ENCODE assay signal across 18 cellular contexts in genomic region chr16:23410176-23410575, GRCh38. TPM values are rescaled to one million over a fixed set of nuclear protein-coding genes. Genes with fewer than 3 reads are reported as not detected.
A peak's percentile ranks its signal among the peaks of the same experiment; 100 is the strongest.
DNase-seq lines count a peak whose midpoint lies in the region; ATAC-seq lines count a peak whose summit lies in the region.
"Had no signal": no experiment of that assay in that cellular context is flagged by ENCODE, and none has a peak within 500 bp of the region (broad histone marks: within the 10 kb centered on the region; RNA-seq: fewer than 3 reads in every experiment).

No MANE protein-coding gene starts in this region.

- H3K27me3 Mint-ChIP-seq in activated T-cell treated with anti-CD3 and anti-CD28 coated beads, Interleukin-2, amount 50 U/mL, for 72 hours (ENCODE audit: low read depth), result no peaks in the 10 kb centered on the region
- H3K27me3 Mint-ChIP-seq: activated naive CD4-positive, alpha-beta T cell treated with anti-CD3 and anti-CD28 coated beads, Interleukin-2, amount 10 ng/mL, durations not matched to agents 7 days and 5 days; T-helper 17 cell had no signal

- H3K36me3 Mint-ChIP-seq in activated T-cell treated with anti-CD3 and anti-CD28 coated beads, Interleukin-2, amount 50 U/mL, for 72 hours (ENCODE audit: insufficient read depth in 2 of 2), result peaks cover 0 to 2% of the 10 kb centered on the region in 2 donors

- no peaks in the 10 kb centered on the region for H3K9me3 ChIP-seq in GM23248 (ENCODE audit: low read depth)
- H3K9me3 ChIP-seq: thoracic aorta had no signal

- H3K4me1 ChIP-seq in GM23248 (ENCODE audit: insufficient read depth), result no peaks in the 10 kb centered on the region

- 87 to 88% methylated on average over 4 of the region's 4 CpGs for WGBS in GM23248 (ENCODE audit: low coverage in 1 of 2, low lambda C conversion rate in 2 of 2, missing lambda C conversion rate in 2 of 2), 2 experiments

- no peaks in the 10 kb centered on the region for H3K4me1 Mint-ChIP-seq in activated T-cell treated with anti-CD3 and anti-CD28 coated beads, Interleukin-2, amount 50 U/mL, for 72 hours (ENCODE audit: low read depth)
- H3K4me1 Mint-ChIP-seq: activated naive CD4-positive, alpha-beta T cell treated with anti-CD3 and anti-CD28 coated beads, Interleukin-2, amount 10 ng/mL, durations not matched to agents 7 days and 5 days had no signal

- DNase-seq in A172 (ENCODE audit: low spot score) (peak; percentile 69), GM23248 (peak; percentile 20), NCI-H345 treated with DMSO at 0.1 percent for 48 hours (lab: John Stamatoyannopoulos, UW; ENCODE audit: unreplicated experiment) (peak; percentile 71), left colon (no peak), COR-L47 (lab: John Stamatoyannopoulos, UW) (no peak), Ammon's horn (ENCODE audit: low spot score) (no peak)
- DNase-seq in activated T-cell treated with anti-CD3 and anti-CD28 coated beads, Interleukin-2, amount 50 U/mL, for 72 hours, result no peak
- no peak for DNase-seq in stimulated activated CD4-positive, alpha-beta T cell treated with anti-CD3 and anti-CD28 coated beads, Interleukin-4, amount 100 ng/mL, for 4 hours
- DNase-seq: activated CD4-positive, alpha-beta T cell treated with anti-CD3 and anti-CD28 coated beads for 1 hour; activated CD8-positive, alpha-beta memory T cell treated with anti-CD3 and anti-CD28 coated beads, Interleukin-2, amount 50 U/mL, for 4 hours; activated naive CD4-positive, alpha-beta T cell treated with anti-CD3 and anti-CD28 coated beads, Interleukin-2, amount 10 ng/mL, durations not matched to agents 7 days and 5 days; GOT3; mammary epithelial cell; NCI-H82; stimulated activated CD4-positive, alpha-beta T cell treated with anti-CD3 and anti-CD28 coated beads, Interleukin-1b, Interleukin-23, amount 100 ng/mL, for 48 hours; T-helper 17 cell had no signal

- no peaks in the 10 kb centered on the region for H3K9me3 Mint-ChIP-seq in activated T-cell treated with anti-CD3 and anti-CD28 coated beads, Interleukin-2, amount 50 U/mL, for 72 hours
- H3K9me3 Mint-ChIP-seq: activated naive CD4-positive, alpha-beta T cell treated with anti-CD3 and anti-CD28 coated beads, Interleukin-2, amount 10 ng/mL, durations not matched to agents 7 days and 5 days; nephron had no signal

- intact Hi-C loops in left colon (cut with DNase I, micrococcal nuclease), result no loop called here

- H3K79me2 ChIP-seq in GM23248 (ENCODE audit: insufficient read depth), result no peaks in the 10 kb centered on the region

- in situ Hi-C loops in GM23248 (cut with MboI), result no loop called here

- no peaks in the 10 kb centered on the region for H3K27me3 ChIP-seq in GM23248 (replicated peaks; ENCODE audit: insufficient read depth)

- H4K20me1 ChIP-seq in GM23248 (ENCODE audit: insufficient read depth), result no peaks in the 10 kb centered on the region

- 0 out of 2 replicates have a peak, but pooled peaks cover 6% of the 10 kb centered on the region for H3F3A ChIP-seq in GM23248 (ENCODE audit: insufficient read depth)

- H2AFZ ChIP-seq in GM23248, result no peak overlapping the region

- no peak overlapping the region for H3K4me3 ChIP-seq in GM23248
- H3K4me3 ChIP-seq: thoracic aorta had no signal

- no peak overlapping the region for H3K27ac ChIP-seq in GM23248
- H3K27ac ChIP-seq: thoracic aorta had no signal

- H3K4me2 ChIP-seq in GM23248 (ENCODE audit: unreplicated experiment), result no peak overlapping the region

- ATAC-seq in left colon, result peak; percentile 34
- ATAC-seq in activated T-cell treated with anti-CD3 and anti-CD28 coated beads, Interleukin-2, amount 50 U/mL, for 72 hours (replicated peaks in 1 of 2), result no peak
- ATAC-seq: T-helper 17 cell had no signal

- H3K9me2 ChIP-seq in GM23248 (ENCODE audit: insufficient read depth), result no peaks in the 10 kb centered on the region

- H3K9ac ChIP-seq in GM23248, result no peak overlapping the region

- H3K36me3 ChIP-seq in GM23248 (ENCODE audit: low read depth), result peaks cover 26% of the 10 kb centered on the region

- H3K4me3 Mint-ChIP-seq in activated T-cell treated with anti-CD3 and anti-CD28 coated beads, Interleukin-2, amount 50 U/mL, for 72 hours, result no peak overlapping the region
- H3K4me3 Mint-ChIP-seq: activated naive CD4-positive, alpha-beta T cell treated with anti-CD3 and anti-CD28 coated beads, Interleukin-2, amount 10 ng/mL, durations not matched to agents 7 days and 5 days; nephron; T-helper 17 cell had no signal

- no peak overlapping the region for H3K27ac Mint-ChIP-seq in activated T-cell treated with anti-CD3 and anti-CD28 coated beads, Interleukin-2, amount 50 U/mL, for 72 hours
- H3K27ac Mint-ChIP-seq: activated naive CD4-positive, alpha-beta T cell treated with anti-CD3 and anti-CD28 coated beads, Interleukin-2, amount 10 ng/mL, durations not matched to agents 7 days and 5 days; nephron; T-helper 17 cell had no signal

RNA-seq across cellular contexts. Expression of gene COG7, which starts 42.8 kb away (rescaled TPM):
- 14.5 and 21.0 TPM in 2 replicates for total RNA-seq in A172 (2014; rRNA removed; shearing (Covaris generic))
- total RNA-seq in GM23248 (2014; rRNA removed; shearing (Covaris generic)), result 15.6 and 16.3 TPM in 2 replicates
- 13.5 and 14.6 TPM in 2 replicates for polyA plus RNA-seq in GM23248 (2016; fragmentation: Nextera tagmentation; extraction: Ambion mirVana)
- 10 to 100 TPM; 29.3 to 42.5 TPM for total RNA-seq in left colon
- total RNA-seq in activated T-cell treated with anti-CD3 and anti-CD28 coated beads, Interleukin-2, amount 50 U/mL, for 72 hours, result 10 to 100 TPM; 23.6 to 24.3 TPM

Comparison
In these comparisons a context has a peak if more than half of its experiments do, and no peak if none do; other contexts are left out.
1. DNase-seq: peak in A172 (single experiment), GM23248 (single experiment) and NCI-H345 treated with DMSO at 0.1 percent for 48 hours (single experiment); none in left colon (0 of 2), COR-L47 (single experiment), activated T-cell treated with anti-CD3 and anti-CD28 coated beads, Interleukin-2, amount 50 U/mL, for 72 hours (0 of 2), Ammon's horn (single experiment) and stimulated activated CD4-positive, alpha-beta T cell treated with anti-CD3 and anti-CD28 coated beads, Interleukin-4, amount 100 ng/mL, for 4 hours (0 of 2).